In the genomic region with DNA sequence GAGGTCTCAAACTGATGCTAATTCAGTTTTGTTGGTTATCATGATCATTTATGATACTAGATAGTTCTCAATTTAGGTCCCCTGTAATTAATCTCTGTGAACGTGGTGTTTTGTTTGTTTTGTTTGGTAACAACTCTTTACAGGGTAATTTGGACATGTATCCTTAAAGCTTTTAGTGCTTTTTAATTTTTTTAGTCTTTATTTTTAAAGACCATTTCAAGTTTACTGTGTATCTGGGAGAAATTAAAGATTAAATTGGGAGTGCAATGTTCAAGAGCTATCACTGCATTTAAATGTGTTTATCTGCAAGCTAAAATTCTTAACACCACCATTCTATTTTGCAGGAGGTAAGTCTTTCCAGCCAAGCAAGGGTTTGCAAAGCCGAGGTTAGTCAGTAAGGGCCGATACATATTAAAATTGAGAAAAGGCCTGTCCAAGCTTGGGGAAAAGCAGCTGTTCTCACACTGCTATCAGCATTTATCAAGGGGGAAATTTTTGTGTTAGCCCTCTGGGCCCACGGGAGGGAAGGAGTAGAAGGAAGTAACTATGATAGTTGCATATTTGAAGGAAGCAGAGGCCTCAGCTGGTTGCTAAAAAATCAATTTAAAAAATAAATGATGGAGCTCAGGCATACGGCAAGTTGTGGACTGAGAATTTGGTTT, we compare ENCODE assay signal across 8 cellular contexts. TPM values are rescaled to one million over a fixed set of nuclear protein-coding genes. Genes with fewer than 3 reads are reported as not detected.
DNase-seq lines count a peak whose midpoint lies in the region; ATAC-seq and TF ChIP-seq lines count a peak whose summit lies in the region.

No MANE protein-coding gene starts in this region.

- H3K27me3 ChIP-seq in endocrine pancreas (ENCODE audit: control insufficient read depth, insufficient read depth, low read length) = no peaks in the 10 kb centered on the region
- no peaks in the 10 kb centered on the region for H3K27me3 ChIP-seq in psoas muscle (ENCODE audit: insufficient read depth in 3 of 3, low read length in 2 of 3)

- H3K4me1 ChIP-seq in endocrine pancreas (ENCODE audit: control insufficient read depth, insufficient read depth, low read length) (peaks cover 11% of the 10 kb centered on the region), psoas muscle (peaks cover 14% of the 10 kb centered on the region)

- DNase-seq in psoas muscle = no peak
- DNase-seq in COLO668 (lab: John Stamatoyannopoulos, UW; ENCODE audit: unreplicated experiment) = no peak
- DNase-seq in NK-92 (lab: John Stamatoyannopoulos, UW; ENCODE audit: unreplicated experiment) = no peak

- intact Hi-C loops in psoas muscle (cut with DNase I) = no loop called here

- TF ChIP-seq CTCF in psoas muscle (IDR thresholded peaks at IDR 0.05) = no peak

- H3K9ac ChIP-seq in endocrine pancreas (ENCODE audit: control insufficient read depth, insufficient read depth, low read length) = no peak overlapping the region

- peak overlapping the region; percentile 83 for H3K4me3 ChIP-seq in endocrine pancreas (ENCODE audit: control insufficient read depth, insufficient read depth, low read length)
- peak overlapping the region; percentile 34 for H3K4me3 ChIP-seq in psoas muscle

- 36 to 58% (median 46%) methylated on average over 5 of the region's 5 CpGs for WGBS in psoas muscle, 3 donors

- peak; percentile 3 for ATAC-seq in GM19035 (IDR thresholded peaks at IDR 0.05; ENCODE audit: unreplicated experiment)
- no peak for ATAC-seq in psoas muscle
- ATAC-seq in GM19463 (IDR thresholded peaks at IDR 0.05; ENCODE audit: unreplicated experiment) = no peak
- ATAC-seq in HG02981 (IDR thresholded peaks at IDR 0.05; ENCODE audit: unreplicated experiment) = no peak

- peak overlapping the region; percentile 87 for H3K27ac ChIP-seq in KOPT-K1 (ENCODE audit: low read depth, low read length, poor library complexity, severe bottlenecking)
- H3K27ac ChIP-seq in psoas muscle = peak overlapping the region; percentile 43

- H3K9me3 ChIP-seq in KOPT-K1 (ENCODE audit: insufficient read depth, low read length, poor library complexity, severe bottlenecking) = no peaks in the 10 kb centered on the region
- H3K9me3 ChIP-seq in endocrine pancreas (ENCODE audit: control insufficient read depth, low read length) = no peaks in the 10 kb centered on the region
- H3K9me3 ChIP-seq in psoas muscle = no peaks in the 10 kb centered on the region

- H3K36me3 ChIP-seq in KOPT-K1 (ENCODE audit: insufficient read depth, low read length) = no peaks in the 10 kb centered on the region
- H3K36me3 ChIP-seq in endocrine pancreas (ENCODE audit: control insufficient read depth, insufficient read depth, low read length) = no peaks in the 10 kb centered on the region
- H3K36me3 ChIP-seq in psoas muscle (ENCODE audit: insufficient read depth in 1 of 2, low read depth in 1 of 2) = no peaks in the 10 kb centered on the region

RNA-seq across cellular contexts. Expression of a gene that starts 59.4 kb away (rescaled TPM):
- 1 to 10 TPM; 4.0 to 8.1 (median 6.1) TPM for total RNA-seq in psoas muscle
- polyA plus RNA-seq in psoas muscle = 1 to 10 TPM; 1.7 to 4.3 (median 2.6) TPM
